10 cellular contexts compared by ENCODE assay signal in genomic region chr15:64571857-64572291, GRCh38.
A peak's percentile ranks its signal among the peaks of the same experiment; 100 is the strongest.
DNase-seq lines count a peak whose midpoint lies in the region; ATAC-seq and TF ChIP-seq lines count a peak whose summit lies in the region.
"Had no signal": no experiment of that assay in that cellular context is flagged by ENCODE, and none has a peak within 500 bp of the region (broad histone marks: within the 10 kb centered on the region; RNA-seq: fewer than 3 reads in every experiment).

No MANE protein-coding gene starts in this region.

- WGBS in lung, 2 donors: 32 to 45% methylated on average over 4 of the region's 4 CpGs

- CTCF ChIA-PET in PC-3 (lab: Charles Lee): no interaction called here

- H3K4me1 ChIP-seq in PC-3 (ENCODE audit: insufficient read depth, low read length) (peaks cover 11% of the 10 kb centered on the region; the same call in 1 of the 2 replicates), lung (ENCODE audit: control insufficient read depth in 2 of 2, insufficient read depth in 2 of 2, low read length in 2 of 2) (peaks cover 2 to 4% of the 10 kb centered on the region in 2 donors)

- POLR2A ChIA-PET in PC-3 (lab: Charles Lee; ENCODE audit: unreplicated experiment): no interaction called here

- DNase-seq in GM13976 (ENCODE audit: low spot score): peak; percentile 43
- DNase-seq in PC-3: peak; percentile 31
- DNase-seq in lung (ENCODE audit: low spot score): no peak
- no peak for DNase-seq in ureter (ENCODE audit: low spot score)
- no peak for DNase-seq in NCI-H1092 treated with DMSO at 0.1 percent for 48 hours (lab: John Stamatoyannopoulos, UW)
- DNase-seq in erythroblast (lab: John Stamatoyannopoulos, UW): no peak
- DNase-seq in stimulated activated CD4-positive, alpha-beta T cell treated with anti-CD3 and anti-CD28 coated beads, Interleukin-12 subunit alpha, Interleukin-12 subunit beta, amount 100 ng/mL, for 4 hours: no peak
- DNase-seq: testis had no signal

- no TSS peak for BruUV-seq in PC-3 (replicated peaks; lab: Mats Ljungman, UMichigan)

- H4K20me1 ChIP-seq in PC-3 (ENCODE audit: low read length): no peaks in the 10 kb centered on the region

- H3K4me2 ChIP-seq in PC-3 (ENCODE audit: low read length): no peak overlapping the region
- H3K4me2 ChIP-seq: GM23338 had no signal

- no peak for TF ChIP-seq POLR2A in erythroblast (IDR thresholded peaks at IDR 0.05; ENCODE audit: low read length)

- no peak overlapping the region for H3K27ac ChIP-seq in PC-3 (ENCODE audit: low read length)
- peak overlapping the region in 1 of 2 donors; percentile 31 for H3K27ac ChIP-seq in lung (ENCODE audit: low read depth in 1 of 2, low read length in 1 of 2)
- H3K27ac ChIP-seq: testis had no signal

- no peak overlapping the region for H2AFZ ChIP-seq in PC-3 (ENCODE audit: low read length)
- H2AFZ ChIP-seq: GM23338 had no signal

- ATAC-seq in GM21723 (IDR thresholded peaks at IDR 0.05; ENCODE audit: unreplicated experiment) (peak; percentile 75), PC-3 (no peak), lung (ENCODE audit: insufficient read depth, low FRiP score) (peak; percentile 19)
- ATAC-seq: GM23338 had no signal

- H3K36me3 ChIP-seq in PC-3 (ENCODE audit: low read depth, low read length) (no peaks in the 10 kb centered on the region), lung (ENCODE audit: control insufficient read depth in 2 of 2, insufficient read depth in 2 of 2, low read length in 2 of 2) (no peaks in the 10 kb centered on the region)

- TF ChIP-seq CTCF in GM13976 (IDR thresholded peaks at IDR 0.05; ENCODE audit: borderline replicate concordance, control extremely low read depth, extremely low read depth, insufficient read depth, missing control alignments) (no peak), PC-3 (conservative IDR thresholded peaks at IDR 0.05; ENCODE audit: low read depth, low read length) (no peak), lung (IDR thresholded peaks at IDR 0.05; ENCODE audit: control extremely low read depth, extremely low read depth) (no peak)

- no peak overlapping the region for H3K9ac ChIP-seq in PC-3 (ENCODE audit: low read length)

- no peaks in the 10 kb centered on the region for H3K9me2 ChIP-seq in PC-3 (replicated peaks; ENCODE audit: low read length)

- H3K27me3 ChIP-seq in PC-3 (ENCODE audit: low read length) (no peaks in the 10 kb centered on the region), lung (ENCODE audit: control insufficient read depth, insufficient read depth) (no peaks in the 10 kb centered on the region)
- H3K27me3 ChIP-seq: testis had no signal

- H3K9me3 ChIP-seq in PC-3 (ENCODE audit: low read length) (no peaks in the 10 kb centered on the region), lung (ENCODE audit: control insufficient read depth in 2 of 2, insufficient read depth in 1 of 2, low read length in 1 of 2) (no peaks in the 10 kb centered on the region)
- H3K9me3 ChIP-seq: testis had no signal

- H3K4me3 ChIP-seq in PC-3 (ENCODE audit: low read length) (no peak overlapping the region), lung (no peak overlapping the region)
- H3K4me3 ChIP-seq: GM23338, testis had no signal

- H3K79me2 ChIP-seq in PC-3 (ENCODE audit: low read length): 0 out of 2 replicates have a peak, but pooled peaks cover 17% of the 10 kb centered on the region

- in situ Hi-C loops in GM13976 (cut with MboI; ENCODE audit: low sequenced_read_pairs, unreplicated experiment): no loop called here

- intact Hi-C loops in PC-3 (cut with micrococcal nuclease): no loop called here

- H3F3A ChIP-seq in PC-3 (ENCODE audit: low read length, unreplicated experiment): no peaks in the 10 kb centered on the region

Comparison
In these comparisons a context has a peak if more than half of its experiments do, and no peak if none do; other contexts are left out.
1. DNase-seq: peak in GM13976 (single experiment) and PC-3 (single experiment); none in lung (single experiment), ureter (single experiment), NCI-H1092 treated with DMSO at 0.1 percent for 48 hours (single experiment), erythroblast (0 of 2) and stimulated activated CD4-positive, alpha-beta T cell treated with anti-CD3 and anti-CD28 coated beads, Interleukin-12 subunit alpha, Interleukin-12 subunit beta, amount 100 ng/mL, for 4 hours (single experiment).